Comparison of ENCODE assay signal across 17 cellular contexts in genomic region chr1:191585095-191585494, GRCh38.
A peak's percentile ranks its signal among the peaks of the same experiment; 100 is the strongest.
DNase-seq lines count a peak whose midpoint lies in the region; ATAC-seq and TF ChIP-seq lines count a peak whose summit lies in the region.
"Had no signal": no experiment of that assay in that cellular context is flagged by ENCODE, and none has a peak within 500 bp of the region (broad histone marks: within the 10 kb centered on the region; RNA-seq: fewer than 3 reads in every experiment).

No MANE protein-coding gene starts in this region.

- H3K27ac ChIP-seq in SJCRH30, result no peak overlapping the region
- H3K27ac ChIP-seq: BLaER1, C4-2B had no signal

- peak overlapping the region in 2 of 3 experiments; percentile 10 to 24 for H3K27ac Mint-ChIP-seq in nephron
- H3K27ac Mint-ChIP-seq: B cell; CD4-positive, CD25-positive, alpha-beta regulatory T cell; CD8-positive, alpha-beta T cell; GM23338; H9 had no signal

- H3K4me1 Mint-ChIP-seq in nephron, result no peaks in the 10 kb centered on the region
- H3K4me1 Mint-ChIP-seq: B cell; CD4-positive, CD25-positive, alpha-beta regulatory T cell had no signal

- ATAC-seq in GM18861 (IDR thresholded peaks at IDR 0.05; ENCODE audit: unreplicated experiment) (peak; percentile 61), HG03095 (IDR thresholded peaks at IDR 0.05; ENCODE audit: unreplicated experiment) (no peak), GM21381 (IDR thresholded peaks at IDR 0.05; ENCODE audit: unreplicated experiment) (no peak)
- ATAC-seq: CD8-positive, alpha-beta T cell; GM23338; HCT116 had no signal

- H3K27me3 Mint-ChIP-seq in nephron (ENCODE audit: low read depth), result no peaks in the 10 kb centered on the region
- H3K27me3 Mint-ChIP-seq: B cell; CD4-positive, CD25-positive, alpha-beta regulatory T cell had no signal

- no peaks in the 10 kb centered on the region for H3K36me3 Mint-ChIP-seq in nephron (ENCODE audit: low read depth)
- H3K36me3 Mint-ChIP-seq: CD4-positive, CD25-positive, alpha-beta regulatory T cell; CD8-positive, alpha-beta T cell had no signal

- DNase-seq in OCI-M1 (lab: John Stamatoyannopoulos, UW) (peak; percentile 56), SJCRH30 (no peak)
- DNase-seq: Caco-2; CD4-positive, CD25-positive, alpha-beta regulatory T cell; CD8-positive, alpha-beta T cell; DMS53; DND-41; H9 had no signal

- H3K36me3 ChIP-seq in SJCRH30, result no peaks in the 10 kb centered on the region
- H3K36me3 ChIP-seq: BLaER1 had no signal

- H3K4me3 Mint-ChIP-seq in nephron, result no peak overlapping the region
- H3K4me3 Mint-ChIP-seq: B cell; CD4-positive, CD25-positive, alpha-beta regulatory T cell; CD8-positive, alpha-beta T cell; GM23338; H9 had no signal

- TF ChIP-seq CTCF in nephron (IDR thresholded peaks at IDR 0.05; ENCODE audit: unreplicated experiment in 3 of 3), result no peak

- peaks cover 10% of the 10 kb centered on the region for H3K9me3 Mint-ChIP-seq in nephron
- H3K9me3 Mint-ChIP-seq: GM23338, H9 had no signal

- no peaks in the 10 kb centered on the region for H3K9me3 ChIP-seq in SJCRH30 (replicated peaks)
- H3K9me3 ChIP-seq: BLaER1, Caco-2 had no signal

- no peaks in the 10 kb centered on the region for H3K27me3 ChIP-seq in SJCRH30
- H3K27me3 ChIP-seq: BLaER1 had no signal

- H3K4me1 ChIP-seq in SJCRH30, result no peaks in the 10 kb centered on the region
- H3K4me1 ChIP-seq: Caco-2 had no signal

- no peak overlapping the region for H3K4me3 ChIP-seq in SJCRH30
- H3K4me3 ChIP-seq: BLaER1, GM23338 had no signal
